Comparison of ENCODE assay signal across 23 cellular contexts in genomic region chr11:45530111-45530510, GRCh38.
DNase-seq lines count a peak whose midpoint lies in the region; ATAC-seq, FAIRE-seq and TF ChIP-seq lines count a peak whose summit lies in the region.
"Had no signal": no experiment of that assay in that cellular context is flagged by ENCODE, and none has a peak within 500 bp of the region (broad histone marks: within the 10 kb centered on the region; RNA-seq: fewer than 3 reads in every experiment).

No MANE protein-coding gene starts in this region.

- TF ChIP-seq POLR2A in H54 (IDR thresholded peaks at IDR 0.05; ENCODE audit: low read depth, low read length): no peak

- intact Hi-C loops in left lung (cut with DNase I): no loop called here
- intact Hi-C loops in naive thymus-derived CD4-positive, alpha-beta T cell (cut with micrococcal nuclease): no loop called here

- H3K36me3 Mint-ChIP-seq in neural crest cell (ENCODE audit: low read depth): no peaks in the 10 kb centered on the region
- H3K36me3 Mint-ChIP-seq in naive thymus-derived CD4-positive, alpha-beta T cell: no peaks in the 10 kb centered on the region
- H3K36me3 Mint-ChIP-seq: CD8-positive, alpha-beta T cell had no signal

- H3K4me3 ChIP-seq in left lung: no peak overlapping the region
- no peak overlapping the region for H3K4me3 ChIP-seq in naive thymus-derived CD4-positive, alpha-beta T cell (ENCODE audit: low read length)
- H3K4me3 ChIP-seq: A549; BLaER1 treated with 17β-estradiol and CSF1 and Interleukin-3, amounts not matched to agents 10 nM and 100 nM; GM12878 had no signal

- TF ChIP-seq CTCF in neural crest cell (conservative IDR thresholded peaks at IDR 0.05): no peak
- no peak for TF ChIP-seq CTCF in left lung (IDR thresholded peaks at IDR 0.05)

- H3K27me3 ChIP-seq in left lung: no peaks in the 10 kb centered on the region
- H3K27me3 ChIP-seq in naive thymus-derived CD4-positive, alpha-beta T cell (ENCODE audit: control insufficient read depth in 2 of 2, insufficient read depth in 2 of 2, low read length in 2 of 2): no peaks in the 10 kb centered on the region
- H3K27me3 ChIP-seq: BLaER1 treated with 17β-estradiol and CSF1 and Interleukin-3, amounts not matched to agents 10 nM and 100 nM had no signal

- H3K27ac ChIP-seq in left lung: no peak overlapping the region
- H3K27ac ChIP-seq in naive thymus-derived CD4-positive, alpha-beta T cell (ENCODE audit: low read depth, low read length): no peak overlapping the region
- H3K27ac ChIP-seq: 22Rv1; A549; BLaER1 treated with 17β-estradiol and CSF1 and Interleukin-3, amounts not matched to agents 10 nM and 100 nM; C4-2B had no signal

- DNase-seq in G401 (ENCODE audit: low spot score) (peak; percentile 66), NCI-H446 treated with DMSO at 0.1 percent for 48 hours (lab: John Stamatoyannopoulos, UW) (peak; percentile 78), cerebellar cortex (ENCODE audit: low spot score) (peak; percentile 51), neural crest cell (ENCODE audit: low read depth, low spot score) (no peak), H54 (ENCODE audit: insufficient read length, low spot score) (no peak), left lung (no peak)
- no peak for DNase-seq in naive thymus-derived CD4-positive, alpha-beta T cell
- no peak for DNase-seq in activated naive CD4-positive, alpha-beta T cell treated with anti-CD3 and anti-CD28 coated beads, Interleukin-2, amount 50 U/mL, for 16 hours
- DNase-seq: AML-193; Caco-2; Calu3; CD4-positive, alpha-beta T cell; CD8-positive, alpha-beta T cell; DMS79 treated with DMSO at 0.1 percent for 48 hours; GDM1 had no signal

- POLR2A ChIA-PET in naive thymus-derived CD4-positive, alpha-beta T cell (lab: Charles Lee): no interaction called here

- CTCF ChIA-PET in naive thymus-derived CD4-positive, alpha-beta T cell (lab: Charles Lee): no interaction called here

- H3K4me1 ChIP-seq in left lung: no peaks in the 10 kb centered on the region
- H3K4me1 ChIP-seq in naive thymus-derived CD4-positive, alpha-beta T cell (ENCODE audit: control insufficient read depth in 2 of 2, insufficient read depth in 2 of 2, low read length in 2 of 2): no peaks in the 10 kb centered on the region
- H3K4me1 ChIP-seq: A549, Caco-2 had no signal

- no peak for FAIRE-seq in H54 (lab: Jason Lieb, UNC)
- FAIRE-seq: A549, D721Med, GM12878, GM18507 had no signal

- no peak for ATAC-seq in left lung
- no peak for ATAC-seq in naive thymus-derived CD4-positive, alpha-beta T cell
- ATAC-seq: A549; CD8-positive, alpha-beta T cell; GM12878 had no signal

- H3K27me3 Mint-ChIP-seq in neural crest cell (ENCODE audit: low read depth): peaks cover 13% of the 10 kb centered on the region
- peaks cover 0 to 31% (median 29%) of the 10 kb centered on the region in 5 donors for H3K27me3 Mint-ChIP-seq in naive thymus-derived CD4-positive, alpha-beta T cell

- no peaks in the 10 kb centered on the region for H3K36me3 ChIP-seq in left lung
- no peaks in the 10 kb centered on the region for H3K36me3 ChIP-seq in naive thymus-derived CD4-positive, alpha-beta T cell (ENCODE audit: control insufficient read depth in 2 of 3, insufficient read depth in 3 of 3, low read length in 3 of 3)
- H3K36me3 ChIP-seq: BLaER1 treated with 17β-estradiol and CSF1 and Interleukin-3, amounts not matched to agents 10 nM and 100 nM had no signal

- H3K4me3 Mint-ChIP-seq in neural crest cell: no peak overlapping the region
- H3K4me3 Mint-ChIP-seq in naive thymus-derived CD4-positive, alpha-beta T cell: no peak overlapping the region
- H3K4me3 Mint-ChIP-seq: B cell; CD4-positive, alpha-beta T cell; CD8-positive, alpha-beta T cell had no signal

- H3K9me3 ChIP-seq in left lung: no peaks in the 10 kb centered on the region
- H3K9me3 ChIP-seq in naive thymus-derived CD4-positive, alpha-beta T cell (ENCODE audit: control insufficient read depth in 2 of 3, low read length in 3 of 3): no peaks in the 10 kb centered on the region
- H3K9me3 ChIP-seq: A549; BLaER1 treated with 17β-estradiol and CSF1 and Interleukin-3, amounts not matched to agents 10 nM and 100 nM; Caco-2 had no signal

- H3K9me3 Mint-ChIP-seq in neural crest cell: no peaks in the 10 kb centered on the region
- H3K9me3 Mint-ChIP-seq in naive thymus-derived CD4-positive, alpha-beta T cell: peaks cover 0 to 3% (median 0%) of the 10 kb centered on the region in 11 donors
- H3K9me3 Mint-ChIP-seq: CD4-positive, alpha-beta T cell; CD8-positive, alpha-beta T cell had no signal

- H3K4me1 Mint-ChIP-seq in neural crest cell: no peaks in the 10 kb centered on the region
- H3K4me1 Mint-ChIP-seq in naive thymus-derived CD4-positive, alpha-beta T cell: peaks cover 0 to 6% (median 0%) of the 10 kb centered on the region in 7 donors
- H3K4me1 Mint-ChIP-seq: B cell had no signal

- in situ Hi-C loops in G401 (cut with HindIII; ENCODE audit: low sequenced_read_pairs): no loop called here

- peak overlapping the region; percentile 12 for H3K27ac Mint-ChIP-seq in neural crest cell (ENCODE audit: unreplicated experiment)
- no peak overlapping the region for H3K27ac Mint-ChIP-seq in naive thymus-derived CD4-positive, alpha-beta T cell
- H3K27ac Mint-ChIP-seq: B cell; CD4-positive, alpha-beta T cell; CD8-positive, alpha-beta T cell had no signal

Comparison
In these comparisons a context has a peak if more than half of its experiments do, and no peak if none do; other contexts are left out.
1. DNase-seq: peak in G401 (single experiment), NCI-H446 treated with DMSO at 0.1 percent for 48 hours (single experiment) and cerebellar cortex (single experiment); none in neural crest cell (single experiment), H54 (single experiment), left lung (0 of 2), naive thymus-derived CD4-positive, alpha-beta T cell (0 of 9) and activated naive CD4-positive, alpha-beta T cell treated with anti-CD3 and anti-CD28 coated beads, Interleukin-2, amount 50 U/mL, for 16 hours (single experiment).